In the genomic region with DNA sequence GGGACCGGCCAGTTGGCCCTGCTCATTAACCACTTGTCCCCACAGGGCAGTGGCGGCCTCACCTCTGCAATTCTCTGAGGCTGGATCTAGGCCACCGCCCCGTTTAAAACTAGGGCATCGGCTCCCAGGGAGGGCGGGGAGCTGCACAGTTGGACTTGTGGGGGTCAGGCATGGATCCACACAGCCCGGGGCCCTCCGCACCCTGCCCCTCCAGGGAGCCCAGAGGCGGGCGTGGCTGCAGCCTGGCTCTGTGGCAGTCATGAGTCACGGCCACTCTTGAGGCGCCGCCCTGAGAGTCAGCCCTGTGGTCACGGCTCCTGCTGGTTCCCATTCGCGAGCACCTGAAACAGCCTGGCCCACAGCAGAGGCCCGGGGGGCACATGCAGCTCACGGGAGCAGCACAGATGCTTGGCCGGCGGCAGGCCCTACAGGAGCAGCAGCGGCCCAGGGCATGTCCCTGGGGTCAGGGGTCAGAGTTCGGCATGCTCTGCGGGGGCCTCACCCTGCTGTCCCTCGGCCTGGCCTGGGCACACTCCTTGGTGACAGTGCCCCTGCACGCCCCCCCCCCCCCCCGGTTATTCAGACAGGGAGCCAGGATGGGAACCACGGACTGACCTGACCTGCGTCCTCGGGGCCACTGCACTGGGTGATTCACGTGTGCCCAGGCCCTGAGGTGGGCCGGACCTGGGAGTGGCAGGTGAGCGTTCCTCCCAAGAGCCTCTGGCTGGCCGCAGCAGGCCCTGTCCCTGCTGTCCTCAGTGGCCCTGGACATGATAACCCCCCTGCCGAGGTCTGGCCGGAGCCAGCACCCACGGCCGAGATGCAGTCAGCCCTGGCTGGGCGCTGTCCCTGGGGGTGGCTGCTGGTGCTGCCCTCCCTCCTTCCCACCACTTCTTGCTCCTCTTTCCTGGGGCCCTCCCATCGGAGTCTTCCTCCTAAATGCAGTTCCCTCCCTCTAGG, we compare ENCODE assay signal across 10 cellular contexts. TPM values are rescaled to one million over a fixed set of nuclear protein-coding genes. Genes with fewer than 3 reads are reported as not detected.
DNase-seq lines count a peak whose midpoint lies in the region; ATAC-seq, FAIRE-seq and TF ChIP-seq lines count a peak whose summit lies in the region.
"Had no signal": no experiment of that assay in that cellular context is flagged by ENCODE, and none has a peak within 500 bp of the region (broad histone marks: within the 10 kb centered on the region; RNA-seq: fewer than 3 reads in every experiment).

No MANE protein-coding gene starts in this region.

- peak; percentile 17; the same call in 2 of the 3 replicates for ATAC-seq in SK-N-SH treated with all-trans-retinoic acid at 6 μM for 48 hours

- no peak for TF ChIP-seq RAD21 in SK-N-SH (IDR thresholded peaks at IDR 0.05; ENCODE audit: low read length)

- FAIRE-seq in RCC 7860 (lab: Jason Lieb, UNC) (peak; percentile 81), small intestine (lab: Jason Lieb, UNC) (no peak)

- no peak for TF ChIP-seq CTCF in SK-N-SH (IDR thresholded peaks at IDR 0.05)

- POLR2A ChIA-PET in SK-N-SH (lab: Yijun Ruan, JAX) = no interaction called here

- CTCF ChIA-PET in SK-N-SH (lab: Yijun Ruan, JAX) = no interaction called here

- H3K9me2 ChIP-seq in SK-N-SH = no peaks in the 10 kb centered on the region

- H3K9me3 ChIP-seq in SK-N-SH = no peaks in the 10 kb centered on the region
- H3K9me3 ChIP-seq in small intestine (ENCODE audit: control insufficient read depth, low read depth) = no peaks in the 10 kb centered on the region

- H3K4me2 ChIP-seq in SK-N-SH = no peak overlapping the region

- H3K27me3 ChIP-seq in SK-N-SH (ENCODE audit: insufficient read depth) (no peaks in the 10 kb centered on the region), small intestine (ENCODE audit: control insufficient read depth in 2 of 2, insufficient read depth in 2 of 2, low read length in 2 of 2) (no peaks in the 10 kb centered on the region)

- 76% methylated on average over 5 of the region's 39 CpGs for WGBS in SK-N-SH (ENCODE audit: low lambda C conversion rate)
- 33 to 72% (median 62%) methylated on average over 28 to 39 of the region's 39 CpGs for WGBS in small intestine, 3 donors

- H3K4me1 ChIP-seq in SK-N-SH (ENCODE audit: control insufficient read depth in 1 of 2, insufficient read depth in 2 of 2, low read depth in 1 of 2, low read length in 1 of 2) = no peaks in the 10 kb centered on the region
- H3K4me1 ChIP-seq in small intestine (ENCODE audit: control insufficient read depth in 2 of 2, insufficient read depth in 1 of 2, low read depth in 1 of 2, low read length in 1 of 2) = no peaks in the 10 kb centered on the region

- H3K4me3 ChIP-seq in SK-N-SH (ENCODE audit: low read depth in 2 of 2, low read length in 1 of 2) (no peak overlapping the region), small intestine (ENCODE audit: low read depth in 1 of 2, low read length in 2 of 2) (peak overlapping the region in 1 of 2 donors; percentile 69)

- peaks cover 56% of the 10 kb centered on the region for H4K20me1 ChIP-seq in SK-N-SH (ENCODE audit: insufficient read depth)

- H3K79me2 ChIP-seq in SK-N-SH (ENCODE audit: insufficient read depth) = peaks cover 97% of the 10 kb centered on the region

- H3K27ac ChIP-seq in SK-N-SH (ENCODE audit: low read depth in 2 of 2, low read length in 1 of 2) (no peak overlapping the region), small intestine (ENCODE audit: low read depth in 1 of 2, low read length in 1 of 2) (peak overlapping the region; percentile 95 to 99)

- no peak overlapping the region for H3K9ac ChIP-seq in SK-N-SH

- H3F3A ChIP-seq in SK-N-SH (replicated peaks; ENCODE audit: insufficient read depth) = no peaks in the 10 kb centered on the region

- no peak overlapping the region for H2AFZ ChIP-seq in SK-N-SH (ENCODE audit: low read depth)

- no peak for DNase-seq in SK-N-SH
- peak; percentile 80 for DNase-seq in RCC 7860 (ENCODE audit: low spot score)
- peak; percentile 26 for DNase-seq in fibroblast of the conjunctiva (ENCODE audit: low read depth)
- peak; percentile 94 for DNase-seq in small intestine
- no peak for DNase-seq in NCI-H82 treated with DMSO at 0.1 percent for 48 hours (lab: John Stamatoyannopoulos, UW; ENCODE audit: unreplicated experiment)
- no peak for DNase-seq in NCI-H345 (lab: John Stamatoyannopoulos, UW)
- no peak for DNase-seq in NCI-H2029 treated with DMSO at 0.1 percent for 48 hours (lab: John Stamatoyannopoulos, UW)
- DNase-seq: activated CD4-positive, alpha-beta T cell treated with anti-CD3 and anti-CD28 coated beads, Interleukin-2, amount 10 ng/mL, durations not matched to agents 24 days and 14 days; NCI-H2171 treated with DMSO at 0.1 percent for 48 hours had no signal

- TF ChIP-seq EP300 in SK-N-SH (IDR thresholded peaks at IDR 0.05; ENCODE audit: borderline replicate concordance in 1 of 2, low read depth in 1 of 2, low read length in 1 of 2) = no peak

- H3K36me3 ChIP-seq in SK-N-SH (replicated peaks in 1 of 2; ENCODE audit: control insufficient read depth in 1 of 2, insufficient read depth in 2 of 2, low read length in 1 of 2) (peaks cover 0 to 25% of the 10 kb centered on the region in 2 experiments), small intestine (ENCODE audit: control insufficient read depth in 2 of 2, insufficient read depth in 2 of 2, low read length in 2 of 2) (peaks cover 2 to 8% of the 10 kb centered on the region in 2 donors)

TF ChIP-seq in SK-N-SH treated with all-trans-retinoic acid at 6 μM for 48 hours, 23 proteins besides CTCF, POLR2A, EP300 and RAD21 (continues in another document):
- TF ChIP-seq CREB5 (CRISPR knock-in tag; IDR thresholded peaks at IDR 0.05; ENCODE audit: low read depth) (no peak), TCF4 (CRISPR knock-in tag; IDR thresholded peaks at IDR 0.05; ENCODE audit: borderline replicate concordance) (no peak), ESRRG (CRISPR knock-in tag; IDR thresholded peaks at IDR 0.05) (no peak), TOX (CRISPR knock-in tag; IDR thresholded peaks at IDR 0.05; ENCODE audit: borderline replicate concordance) (no peak), ZFP30 (CRISPR knock-in tag; IDR thresholded peaks at IDR 0.05) (no peak), SNAI2 (CRISPR knock-in tag; IDR thresholded peaks at IDR 0.05) (no peak), ZNF8 (CRISPR knock-in tag; IDR thresholded peaks at IDR 0.05) (no peak), BACH2 (CRISPR knock-in tag; IDR thresholded peaks at IDR 0.05; ENCODE audit: borderline replicate concordance) (no peak), ZNF565 (CRISPR knock-in tag; conservative IDR thresholded peaks at IDR 0.05; ENCODE audit: low read depth) (no peak)

TF ChIP-seq in SK-N-SH, 30 proteins besides CTCF, POLR2A, EP300 and RAD21 (continues in another document):
- TF ChIP-seq ZBTB33 (IDR thresholded peaks at IDR 0.05; ENCODE audit: borderline replicate concordance, low read depth) (no peak), SMC3 (IDR thresholded peaks at IDR 0.05; ENCODE audit: low read depth, low read length) (no peak), GATA2 (CRISPR knock-in tag; IDR thresholded peaks at IDR 0.05) (no peak), ELF1 (IDR thresholded peaks at IDR 0.05) (no peak), POLR2AphosphoS5 (IDR thresholded peaks at IDR 0.05; ENCODE audit: low read depth, low read length) (no peak), NRF1 (IDR thresholded peaks at IDR 0.05; ENCODE audit: low read depth, low read length) (no peak), MEF2A (IDR thresholded peaks at IDR 0.05; ENCODE audit: borderline replicate concordance, low read depth) (no peak)
- TF ChIP-seq, protein P1, sequence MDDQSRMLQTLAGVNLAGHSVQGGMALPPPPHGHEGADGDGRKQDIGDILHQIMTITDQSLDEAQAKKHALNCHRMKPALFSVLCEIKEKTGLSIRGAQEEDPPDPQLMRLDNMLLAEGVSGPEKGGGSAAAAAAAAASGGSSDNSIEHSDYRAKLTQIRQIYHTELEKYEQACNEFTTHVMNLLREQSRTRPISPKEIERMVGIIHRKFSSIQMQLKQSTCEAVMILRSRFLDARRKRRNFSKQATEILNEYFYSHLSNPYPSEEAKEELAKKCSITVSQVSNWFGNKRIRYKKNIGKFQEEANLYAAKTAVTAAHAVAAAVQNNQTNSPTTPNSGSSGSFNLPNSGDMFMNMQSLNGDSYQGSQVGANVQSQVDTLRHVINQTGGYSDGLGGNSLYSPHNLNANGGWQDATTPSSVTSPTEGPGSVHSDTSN (IDR thresholded peaks at IDR 0.05) = no peak

RNA-seq across cellular contexts. Expression of gene CAPN15, which starts 8.2 kb away (rescaled TPM):
- polyA plus RNA-seq in SK-N-SH (2012; rRNA removed) = 19.5 and 22.9 TPM in 2 replicates
- 6.5 and 13.1 TPM in 2 replicates for polyA plus RNA-seq in SK-N-SH (2012; cell fraction: cytosol; rRNA removed)
- 68.3 and 93.4 TPM in 2 replicates for polyA plus RNA-seq in SK-N-SH (2012; cell fraction: nucleus; rRNA removed)
- polyA plus RNA-seq in small intestine = 100 to 1,000 TPM in 1 of 3 donors, 10 to 100 TPM in 2; 64.5 to 105 (median 75.9) TPM

RNA-seq across cellular contexts. Expression of gene PRR35, which starts 24.5 kb away (rescaled TPM):
- polyA plus RNA-seq in SK-N-SH (2012; rRNA removed) (not detected in 2 replicates), small intestine (not detected)
- not detected in 2 replicates for polyA plus RNA-seq in SK-N-SH (2012; cell fraction: cytosol; rRNA removed)
- 0.06 and 0.11 TPM in 2 replicates for polyA plus RNA-seq in SK-N-SH (2012; cell fraction: nucleus; rRNA removed)

RNA-seq across cellular contexts. Expression of gene NHLRC4, which starts 31.1 kb away (rescaled TPM):
- 0.69 and 0.70 TPM in 2 replicates for polyA plus RNA-seq in SK-N-SH (2012; rRNA removed)
- 0.40 and 0.58 TPM in 2 replicates for polyA plus RNA-seq in SK-N-SH (2012; cell fraction: cytosol; rRNA removed)
- polyA plus RNA-seq in SK-N-SH (2012; cell fraction: nucleus; rRNA removed) = 1.4 and 1.8 TPM in 2 replicates
- under 1 TPM in 2 of 3 donors, not detected in 1; 0.45 to 0.79 TPM for polyA plus RNA-seq in small intestine

RNA-seq across cellular contexts. Expression of gene PIGQ, which starts 34.0 kb away (rescaled TPM):
- polyA plus RNA-seq in SK-N-SH (2012; rRNA removed) (38.7 and 41.0 TPM in 2 replicates), small intestine (10 to 100 TPM; 26.8 to 43.5 (median 29.2) TPM)
- 12.1 and 22.4 TPM in 2 replicates for polyA plus RNA-seq in SK-N-SH (2012; cell fraction: cytosol; rRNA removed)
- polyA plus RNA-seq in SK-N-SH (2012; cell fraction: nucleus; rRNA removed) = 154 and 238 TPM in 2 replicates

RNA-seq across cellular contexts. Expression of gene RAB40C, which starts 54.1 kb away (rescaled TPM):
- 12.1 and 13.0 TPM in 2 replicates for polyA plus RNA-seq in SK-N-SH (2012; rRNA removed)
- 5.0 and 8.5 TPM in 2 replicates for polyA plus RNA-seq in SK-N-SH (2012; cell fraction: cytosol; rRNA removed)
- polyA plus RNA-seq in SK-N-SH (2012; cell fraction: nucleus; rRNA removed) = 26.7 and 31.3 TPM in 2 replicates
- 10 to 100 TPM; 28.9 to 49.0 (median 39.7) TPM for polyA plus RNA-seq in small intestine

Comparison
In these comparisons a context has a peak if more than half of its experiments do, and no peak if none do; other contexts are left out.
1. DNase-seq: peak in RCC 7860 (single experiment), fibroblast of the conjunctiva (single experiment) and small intestine (single experiment); none in SK-N-SH (single experiment), NCI-H82 treated with DMSO at 0.1 percent for 48 hours (single experiment), NCI-H345 (single experiment) and NCI-H2029 treated with DMSO at 0.1 percent for 48 hours (single experiment).
2. H3K27ac ChIP-seq: peak in small intestine (2 of 2); none in SK-N-SH (0 of 2).